In genomic region chr3:23944007-23944760, GRCh38 we compare ENCODE assay signal across 8 cellular contexts. TPM values are rescaled to one million over a fixed set of nuclear protein-coding genes. Genes with fewer than 3 reads are reported as not detected.
DNase-seq lines count a peak whose midpoint lies in the region; FAIRE-seq and TF ChIP-seq lines count a peak whose summit lies in the region.

No MANE protein-coding gene starts in this region.

- peaks cover 19% of the 10 kb centered on the region for H3K4me1 ChIP-seq in ES-I3 (ENCODE audit: insufficient read depth, low read length)
- H3K4me1 ChIP-seq in OCI-LY1 (ENCODE audit: insufficient read depth, low read length, severe bottlenecking): peaks cover 15% of the 10 kb centered on the region
- H3K4me1 ChIP-seq in endothelial cell of umbilical vein (ENCODE audit: control insufficient read depth, extremely low read depth, insufficient read depth, low read length): peaks cover 17% of the 10 kb centered on the region
- peaks cover 8% of the 10 kb centered on the region for H3K4me1 ChIP-seq in prostate gland (replicated peaks)

- H3K27ac ChIP-seq in OCI-LY1 (ENCODE audit: low read depth, low read length, poor library complexity, severe bottlenecking): no peak overlapping the region
- no peak overlapping the region for H3K27ac ChIP-seq in endothelial cell of umbilical vein (ENCODE audit: insufficient read depth, low read depth, low read length)
- H3K27ac ChIP-seq in prostate gland: peak overlapping the region; percentile 96 to 99

- TSS peak; percentile 20 for BruUV-seq in endothelial cell of umbilical vein (replicated peaks; lab: Mats Ljungman, UMichigan)

- no peaks in the 10 kb centered on the region for H3K9me3 ChIP-seq in ES-I3 (ENCODE audit: control insufficient read depth, insufficient read depth, low read length)
- no peaks in the 10 kb centered on the region for H3K9me3 ChIP-seq in OCI-LY1 (ENCODE audit: low read length)
- H3K9me3 ChIP-seq in endothelial cell of umbilical vein (replicated peaks; ENCODE audit: control insufficient read depth, insufficient read depth, low read length): no peaks in the 10 kb centered on the region
- H3K9me3 ChIP-seq in prostate gland: no peaks in the 10 kb centered on the region

- H3K4me2 ChIP-seq in OCI-LY1 (ENCODE audit: low read length) (peak overlapping the region; percentile 87), endothelial cell of umbilical vein (ENCODE audit: insufficient read depth, low read length) (peak overlapping the region; percentile 87)

- H2AFZ ChIP-seq in OCI-LY1 (ENCODE audit: low read length): no peak overlapping the region
- H2AFZ ChIP-seq in endothelial cell of umbilical vein (ENCODE audit: low read depth, low read length): peak overlapping the region; percentile 36

- H3K9me1 ChIP-seq in endothelial cell of umbilical vein (replicated peaks; ENCODE audit: control insufficient read depth, extremely low read depth, insufficient read depth, low read length): no peaks in the 10 kb centered on the region

- 11% methylated on average over 13 of the region's 13 CpGs for WGBS in prostate gland

- no peak for DNase-seq in endothelial cell of umbilical vein (ENCODE audit: low read depth, low spot score)
- no peak for DNase-seq in prostate gland (ENCODE audit: low spot score)
- no peak for DNase-seq in putamen (ENCODE audit: low spot score)
- no peak for DNase-seq in NCI-H226
- no peak for DNase-seq in iPS-NIHi11 (ENCODE audit: low spot score)
- no peak for DNase-seq in stimulated activated CD4-positive, alpha-beta T cell treated with anti-CD3 and anti-CD28 coated beads, Interleukin-12 subunit alpha, Interleukin-12 subunit beta, amount 100 ng/mL, for 4 hours

- H3K4me3 ChIP-seq in OCI-LY1 (ENCODE audit: low read depth, low read length, poor library complexity, severe bottlenecking): peak overlapping the region; percentile 69
- H3K4me3 ChIP-seq in endothelial cell of umbilical vein (replicated peaks in 1 of 3; ENCODE audit: insufficient read depth in 1 of 3, low read depth in 1 of 3, low read length in 3 of 3): peak overlapping the region in 2 of 3 experiments; percentile 59 to 92
- peak overlapping the region; percentile 72 to 82 for H3K4me3 ChIP-seq in prostate gland

- H3K36me3 ChIP-seq in ES-I3 (ENCODE audit: insufficient read depth, low read length): no peaks in the 10 kb centered on the region
- no peaks in the 10 kb centered on the region; the same call in 1 of the 2 replicates for H3K36me3 ChIP-seq in OCI-LY1 (ENCODE audit: insufficient read depth, low read length)
- H3K36me3 ChIP-seq in endothelial cell of umbilical vein (ENCODE audit: control insufficient read depth in 2 of 2, extremely low read depth in 1 of 2, insufficient read depth in 2 of 2, low read length in 2 of 2): no peaks in the 10 kb centered on the region
- H3K36me3 ChIP-seq in prostate gland: no peaks in the 10 kb centered on the region

- peaks cover 5% of the 10 kb centered on the region for H3F3A ChIP-seq in OCI-LY1 (ENCODE audit: insufficient read depth, low read length)

- CTCF ChIA-PET in endothelial cell of umbilical vein (lab: Charles Lee): interaction anchor here (1.1 to 1.4 kb wide), 2 partner anchors 20 to 56 kb away, joined by 3 to 4 read pairs; no protein-coding TSS in a partner anchor

- FAIRE-seq in endothelial cell of umbilical vein (lab: Jason Lieb, UNC): no peak

- peak overlapping the region; percentile 68 for H3K9ac ChIP-seq in ES-I3 (ENCODE audit: low read depth, low read length)
- H3K9ac ChIP-seq in OCI-LY1 (ENCODE audit: low read length): no peak overlapping the region; the same call in 1 of the 2 replicates
- peak overlapping the region; percentile 81 for H3K9ac ChIP-seq in endothelial cell of umbilical vein (replicated peaks; ENCODE audit: extremely low read depth, insufficient read depth, low read length)

- H3K27me3 ChIP-seq in OCI-LY1 (ENCODE audit: insufficient read depth, low read length): no peaks in the 10 kb centered on the region
- peaks cover 3 to 10% of the 10 kb centered on the region in 2 experiments for H3K27me3 ChIP-seq in endothelial cell of umbilical vein (ENCODE audit: control insufficient read depth in 2 of 2, insufficient read depth in 2 of 2, low read length in 2 of 2)
- no peaks in the 10 kb centered on the region for H3K27me3 ChIP-seq in prostate gland (replicated peaks; ENCODE audit: insufficient read depth)

- H3K79me2 ChIP-seq in OCI-LY1 (ENCODE audit: insufficient read depth, low read length) (no peaks in the 10 kb centered on the region), endothelial cell of umbilical vein (ENCODE audit: control insufficient read depth, insufficient read depth, low read length) (peaks cover 6% of the 10 kb centered on the region)

- dilution Hi-C loops in endothelial cell of umbilical vein (cut with MboI; ENCODE audit: extremely low pct_ligation_motif_present, low sequenced_read_pairs): no loop called here

- no peaks in the 10 kb centered on the region for H4K20me1 ChIP-seq in OCI-LY1 (ENCODE audit: insufficient read depth, low read length)
- no peaks in the 10 kb centered on the region for H4K20me1 ChIP-seq in endothelial cell of umbilical vein (replicated peaks; ENCODE audit: control insufficient read depth, extremely low read depth, insufficient read depth, low read length)

- intact Hi-C loops in endothelial cell of umbilical vein (cut with micrococcal nuclease): loop anchor here (2.0 kb wide), 3 partner anchors 55 to 203 kb away; no protein-coding TSS in a partner anchor
- intact Hi-C loops in prostate gland (cut with DNase I): no loop called here

- no peak for TF ChIP-seq CTCF in OCI-LY1 (IDR thresholded peaks at IDR 0.05; ENCODE audit: low read length)
- TF ChIP-seq CTCF in endothelial cell of umbilical vein (IDR thresholded peaks at IDR 0.05; ENCODE audit: extremely low read depth in 1 of 2, insufficient read depth in 1 of 2, low read depth in 1 of 2, low read length in 2 of 2): no peak
- no peak for TF ChIP-seq CTCF in prostate gland (IDR thresholded peaks at IDR 0.05)

- H3K9me2 ChIP-seq in OCI-LY1 (ENCODE audit: low read depth, low read length): no peaks in the 10 kb centered on the region

- TF ChIP-seq POLR2A in endothelial cell of umbilical vein (IDR thresholded peaks at IDR 0.05; ENCODE audit: low read depth, low read length) (no peak), prostate gland (IDR thresholded peaks at IDR 0.05) (no peak)

- POLR2A ChIA-PET in endothelial cell of umbilical vein (lab: Charles Lee): interaction anchor here (0.5 to 2.2 kb wide), 3 partner anchors 23 to 38 kb away, joined by 4 to 8 read pairs (median 4); partner anchors contain the start of genes NKIRAS1 and RPL15

TF ChIP-seq in endothelial cell of umbilical vein, 7 proteins besides CTCF, POLR2A, EP300 and RAD21:
- TF ChIP-seq MAX (IDR thresholded peaks at IDR 0.05; ENCODE audit: insufficient read depth, insufficient read length) (no peak), FOS (IDR thresholded peaks at IDR 0.05; ENCODE audit: borderline replicate concordance, insufficient read depth, low read length) (no peak), GATA2 (IDR thresholded peaks at IDR 0.05; ENCODE audit: insufficient read depth, insufficient read length, low read depth, low read length) (no peak), EZH2 (IDR thresholded peaks at IDR 0.05; ENCODE audit: borderline replicate concordance, low read depth, low read length, severe bottlenecking) (no peak), MYC (IDR thresholded peaks at IDR 0.05; ENCODE audit: low read depth, low read length) (no peak), JUN (IDR thresholded peaks at IDR 0.05; ENCODE audit: borderline replicate concordance, insufficient read depth, insufficient read length, low read depth) (no peak)

RNA-seq across cellular contexts. Expression of gene NR1D2, which starts 0.9 kb away (rescaled TPM):
- 14.6 and 15.7 TPM in 2 replicates for total RNA-seq in endothelial cell of umbilical vein
- polyA plus RNA-seq in endothelial cell of umbilical vein: 3.7 and 4.3 TPM in 2 replicates
- polyA plus RNA-seq in endothelial cell of umbilical vein (2011; cell fraction: cytosol; rRNA removed): 5.9 and 6.5 TPM in 2 replicates
- polyA plus RNA-seq in endothelial cell of umbilical vein (2011; cell fraction: nucleus; rRNA removed): 11.7 and 13.0 TPM in 2 replicates
- 10.2 and 13.8 TPM in 2 replicates for polyA plus RNA-seq in endothelial cell of umbilical vein (2012)
- polyA minus RNA-seq in endothelial cell of umbilical vein: 17.4 and 29.8 TPM in 2 replicates
- 32.8 TPM for polyA minus RNA-seq in endothelial cell of umbilical vein (2011; cell fraction: cytosol; rRNA and poly(A)+ RNA removed)
- polyA minus RNA-seq in endothelial cell of umbilical vein (2011; cell fraction: nucleus; rRNA and poly(A)+ RNA removed): 28.8 and 35.8 TPM in 2 replicates
- 10 to 100 TPM; 39.8 to 48.9 TPM for total RNA-seq in prostate gland

RNA-seq across cellular contexts. Expression of gene RPL15, which starts 27.3 kb away (rescaled TPM):
- total RNA-seq in endothelial cell of umbilical vein (1,872 and 1,901 TPM in 2 replicates), prostate gland (1,000 to 10,000 TPM; 2,124 to 2,276 TPM)
- polyA plus RNA-seq in endothelial cell of umbilical vein: 5,377 and 5,777 TPM in 2 replicates
- polyA plus RNA-seq in endothelial cell of umbilical vein (2011; cell fraction: cytosol; rRNA removed): 5,867 and 5,920 TPM in 2 replicates
- polyA plus RNA-seq in endothelial cell of umbilical vein (2011; cell fraction: nucleus; rRNA removed): 1,424 and 1,737 TPM in 2 replicates
- 2,753 and 2,992 TPM in 2 replicates for polyA plus RNA-seq in endothelial cell of umbilical vein (2012)
- 1,603 and 1,650 TPM in 2 replicates for polyA minus RNA-seq in endothelial cell of umbilical vein
- 1,144 TPM for polyA minus RNA-seq in endothelial cell of umbilical vein (2011; cell fraction: cytosol; rRNA and poly(A)+ RNA removed)
- 244 and 285 TPM in 2 replicates for polyA minus RNA-seq in endothelial cell of umbilical vein (2011; cell fraction: nucleus; rRNA and poly(A)+ RNA removed)

RNA-seq across cellular contexts. Expression of gene NKIRAS1, which starts 27.4 kb away (rescaled TPM):
- 2.8 and 2.9 TPM in 2 replicates for total RNA-seq in endothelial cell of umbilical vein
- polyA plus RNA-seq in endothelial cell of umbilical vein: 1.5 and 2.2 TPM in 2 replicates
- polyA plus RNA-seq in endothelial cell of umbilical vein (2011; cell fraction: cytosol; rRNA removed): 2.0 and 2.5 TPM in 2 replicates
- 2.1 and 3.3 TPM in 2 replicates for polyA plus RNA-seq in endothelial cell of umbilical vein (2011; cell fraction: nucleus; rRNA removed)
- polyA plus RNA-seq in endothelial cell of umbilical vein (2012): 3.5 and 3.8 TPM in 2 replicates
- 1.8 TPM in 2 replicates for polyA minus RNA-seq in endothelial cell of umbilical vein
- 3.3 TPM for polyA minus RNA-seq in endothelial cell of umbilical vein (2011; cell fraction: cytosol; rRNA and poly(A)+ RNA removed)
- 2.9 and 3.0 TPM in 2 replicates for polyA minus RNA-seq in endothelial cell of umbilical vein (2011; cell fraction: nucleus; rRNA and poly(A)+ RNA removed)
- total RNA-seq in prostate gland: 10 to 100 TPM in 1 of 2 donors, 1 to 10 TPM in 1; 9.4 to 19.9 TPM

Comparison
In these comparisons a context has a peak if more than half of its experiments do, and no peak if none do; other contexts are left out.
1. H3K27ac ChIP-seq: peak in prostate gland (2 of 2); none in OCI-LY1 (single experiment) and endothelial cell of umbilical vein (single experiment).
2. Peak in every context shown above with its lines, with median percentiles within 50 percentile points of each other: H3K4me3 ChIP-seq.